18 cellular contexts compared by ENCODE assay signal in the genomic region with DNA sequence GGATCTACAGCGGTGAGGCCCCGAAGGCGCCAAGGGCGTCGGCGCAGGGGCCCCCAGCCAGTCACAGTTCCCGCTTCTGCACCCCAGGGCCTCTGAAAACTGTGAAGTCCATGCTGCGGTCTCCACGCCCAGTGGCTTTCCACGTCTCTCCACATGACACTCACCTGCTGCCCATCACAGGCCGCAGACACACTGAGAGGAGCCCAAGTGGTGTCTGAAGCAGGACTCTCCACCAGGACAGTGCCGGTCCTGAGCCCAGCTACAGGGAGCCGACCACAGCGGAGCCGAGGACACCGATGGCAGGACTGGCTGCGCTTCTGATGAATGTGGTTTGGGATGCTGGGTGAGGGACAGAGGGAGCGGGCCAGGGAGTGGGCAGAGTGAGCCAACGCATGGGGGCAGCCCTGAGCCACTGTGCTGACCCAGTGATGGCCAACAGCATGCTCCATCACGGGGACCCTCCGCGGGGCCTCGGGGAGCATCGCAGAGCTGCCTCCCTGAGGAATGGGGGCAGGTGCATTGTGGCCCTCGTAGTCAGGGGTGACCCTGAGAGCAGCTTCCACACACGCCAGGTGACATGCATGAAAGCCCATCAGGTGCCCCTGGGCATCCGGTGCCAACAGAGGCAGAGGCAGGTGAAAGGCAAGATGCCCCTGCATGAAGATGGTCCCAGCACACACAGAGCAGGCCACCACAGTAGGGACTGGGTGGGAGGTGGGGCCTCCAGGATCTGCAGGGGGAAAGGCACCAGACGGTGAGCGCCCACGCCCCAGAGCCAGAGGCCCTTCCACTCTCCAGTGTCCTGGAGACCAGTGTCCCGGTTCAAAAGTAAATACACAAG.
DNase-seq lines count a peak whose midpoint lies in the region; ATAC-seq, FAIRE-seq and TF ChIP-seq lines count a peak whose summit lies in the region.
"Had no signal": no experiment of that assay in that cellular context is flagged by ENCODE, and none has a peak within 500 bp of the region (broad histone marks: within the 10 kb centered on the region; RNA-seq: fewer than 3 reads in every experiment).

No MANE protein-coding gene starts in this region.

- POLR2A ChIA-PET in CD4-positive, alpha-beta T cell (lab: Charles Lee), result interaction anchor here (0.8 to 4.6 kb wide), 4 partner anchors 9 to 117 kb away, joined by 3 to 37 read pairs (median 6); partner anchors contain the start of gene HDAC4

- H3K4me3 ChIP-seq in HL-60 (replicated peaks; ENCODE audit: insufficient read depth, low read length) (no peak overlapping the region), esophagus muscularis mucosa (no peak overlapping the region), pancreas (no peak overlapping the region)

- H3K27ac Mint-ChIP-seq in CD4-positive, alpha-beta T cell, result peak overlapping the region; percentile 87
- no peak overlapping the region for H3K27ac Mint-ChIP-seq in osteocyte (ENCODE audit: unreplicated experiment)

- CTCF ChIA-PET in CD4-positive, alpha-beta T cell (lab: Charles Lee), result interaction anchor here (1.7 to 3.8 kb wide), 2 partner anchors 14 to 17 kb away, joined by 7 to 20 read pairs; no protein-coding TSS in a partner anchor

- TF ChIP-seq POLR2A in esophagus muscularis mucosa (IDR thresholded peaks at IDR 0.05; ENCODE audit: low read depth), result no peak

- peaks cover 48% of the 10 kb centered on the region for H3K4me1 Mint-ChIP-seq in CD4-positive, alpha-beta T cell (ENCODE audit: low read depth)
- peaks cover 34% of the 10 kb centered on the region for H3K4me1 Mint-ChIP-seq in osteocyte (ENCODE audit: unreplicated experiment)

- in situ Hi-C loops in ACHN (cut with HindIII; ENCODE audit: low pct_ligation_motif_present, low pct_unique_long_range_greater_than_20kb, low sequenced_read_pairs), result no loop called here

- H3K4me1 ChIP-seq in esophagus muscularis mucosa (peaks cover 68 to 82% (median 78%) of the 10 kb centered on the region in 4 donors), pancreas (peaks cover 0 to 21% (median 0%) of the 10 kb centered on the region in 3 donors)

- H3K27ac ChIP-seq in CD4-positive, alpha-beta T cell (ENCODE audit: low read depth, low read length), result no peak overlapping the region
- peak overlapping the region; percentile 75; the same call in 1 of the 2 replicates for H3K27ac ChIP-seq in HL-60 (replicated peaks)
- peak overlapping the region in 2 of 4 donors; percentile 80 to 83 for H3K27ac ChIP-seq in esophagus muscularis mucosa (replicated peaks in 1 of 4)
- H3K27ac ChIP-seq in pancreas, result no peak overlapping the region
- H3K27ac ChIP-seq: ovary, WERI-Rb-1 had no signal

- no peak overlapping the region for H3K4me3 Mint-ChIP-seq in CD4-positive, alpha-beta T cell
- no peak overlapping the region for H3K4me3 Mint-ChIP-seq in osteocyte (ENCODE audit: unreplicated experiment)

- DNase-seq in CD4-positive, alpha-beta T cell, result no peak
- DNase-seq in HL-60 (ENCODE audit: low read depth in 1 of 2, low spot score in 1 of 2) (no peak), esophagus muscularis mucosa (ENCODE audit: extremely low spot score) (no peak), pancreas (peak in 2 of 6 donors; percentile 51 to 68), NCI-H446 treated with DMSO at 0.1 percent for 48 hours (lab: John Stamatoyannopoulos, UW) (no peak), OCI-M1 (lab: John Stamatoyannopoulos, UW) (no peak), ACHN (no peak), osteocyte (ENCODE audit: extremely low spot score, unreplicated experiment) (no peak)
- DNase-seq: activated gamma-delta T cell treated with Interleukin-2 at 50 U/mL for 16 hours; NCI-H1048; NCI-H748 treated with DMSO at 0.1 percent for 48 hours; SIG-M5; stimulated activated CD4-positive, alpha-beta T cell treated with anti-CD3 and anti-CD28 coated beads, Interleukin-2, amount 100 ng/mL, for 48 hours; stomach; WERI-Rb-1 had no signal

- ATAC-seq in CD4-positive, alpha-beta T cell (ENCODE audit: poor library complexity), result no peak
- peak in 3 of 4 donors; percentile 28 to 51 (median 29) for ATAC-seq in pancreas

- no peaks in the 10 kb centered on the region for H3K9me3 Mint-ChIP-seq in CD4-positive, alpha-beta T cell
- H3K9me3 Mint-ChIP-seq in osteocyte (ENCODE audit: unreplicated experiment), result no peaks in the 10 kb centered on the region

- H3K27me3 Mint-ChIP-seq in CD4-positive, alpha-beta T cell, result no peaks in the 10 kb centered on the region
- H3K27me3 Mint-ChIP-seq in osteocyte (ENCODE audit: unreplicated experiment), result no peaks in the 10 kb centered on the region

- H3K27me3 ChIP-seq in CD4-positive, alpha-beta T cell (ENCODE audit: control insufficient read depth, insufficient read depth, low read length), result no peaks in the 10 kb centered on the region
- H3K27me3 ChIP-seq in HL-60 (ENCODE audit: insufficient read depth, poor library complexity, severe bottlenecking) (no peaks in the 10 kb centered on the region), esophagus muscularis mucosa (no peaks in the 10 kb centered on the region), pancreas (no peaks in the 10 kb centered on the region)
- H3K27me3 ChIP-seq: left lung, ovary, stomach had no signal

- peaks cover 0 to 4% (median 0%) of the 10 kb centered on the region in 4 donors for H3K36me3 ChIP-seq in esophagus muscularis mucosa
- H3K36me3 ChIP-seq in pancreas, result no peaks in the 10 kb centered on the region
- H3K36me3 ChIP-seq: left lung, ovary, WERI-Rb-1 had no signal

- no peak for TF ChIP-seq CTCF in CD4-positive, alpha-beta T cell (IDR thresholded peaks at IDR 0.05)
- no peak for TF ChIP-seq CTCF in HL-60 (IDR thresholded peaks at IDR 0.05; ENCODE audit: insufficient read depth, low read length)
- peak in 2 of 3 experiments; percentile 7 to 26 for TF ChIP-seq CTCF in esophagus muscularis mucosa (IDR thresholded peaks at IDR 0.05)
- no peak for TF ChIP-seq CTCF in pancreas (IDR thresholded peaks at IDR 0.05)
- no peak for TF ChIP-seq CTCF in osteocyte (IDR thresholded peaks at IDR 0.05)

- no peaks in the 10 kb centered on the region for H3K9me3 ChIP-seq in CD4-positive, alpha-beta T cell (ENCODE audit: control insufficient read depth, low read length)
- H3K9me3 ChIP-seq in esophagus muscularis mucosa (no peaks in the 10 kb centered on the region), pancreas (no peaks in the 10 kb centered on the region)
- H3K9me3 ChIP-seq: left lung, ovary, stomach had no signal

- no peak for TF ChIP-seq EP300 in esophagus muscularis mucosa (IDR thresholded peaks at IDR 0.05)

- FAIRE-seq in pancreas (lab: Jason Lieb, UNC), result no peak
- FAIRE-seq: colon had no signal

- 88% methylated on average over 21 of the region's 31 CpGs for WGBS in esophagus muscularis mucosa
- WGBS in pancreas, 2 donors, result 90 to 94% methylated on average over 31 of the region's 31 CpGs

- intact Hi-C loops in CD4-positive, alpha-beta T cell (cut with DNase I, micrococcal nuclease), result no loop called here
- intact Hi-C loops in esophagus muscularis mucosa (cut with DNase I) (no loop called here), pancreas (cut with DNase I) (no loop called here)

- H3K36me3 Mint-ChIP-seq in CD4-positive, alpha-beta T cell (ENCODE audit: low read depth), result no peaks in the 10 kb centered on the region
- no peaks in the 10 kb centered on the region for H3K36me3 Mint-ChIP-seq in osteocyte (ENCODE audit: unreplicated experiment)

Comparison
In these comparisons a context has a peak if more than half of its experiments do, and no peak if none do; other contexts are left out.
1. CTCF ChIP-seq: peak in esophagus muscularis mucosa (2 of 3); none in CD4-positive, alpha-beta T cell (single experiment), HL-60 (single experiment), pancreas (0 of 4) and osteocyte (single experiment).